In the genomic region with DNA sequence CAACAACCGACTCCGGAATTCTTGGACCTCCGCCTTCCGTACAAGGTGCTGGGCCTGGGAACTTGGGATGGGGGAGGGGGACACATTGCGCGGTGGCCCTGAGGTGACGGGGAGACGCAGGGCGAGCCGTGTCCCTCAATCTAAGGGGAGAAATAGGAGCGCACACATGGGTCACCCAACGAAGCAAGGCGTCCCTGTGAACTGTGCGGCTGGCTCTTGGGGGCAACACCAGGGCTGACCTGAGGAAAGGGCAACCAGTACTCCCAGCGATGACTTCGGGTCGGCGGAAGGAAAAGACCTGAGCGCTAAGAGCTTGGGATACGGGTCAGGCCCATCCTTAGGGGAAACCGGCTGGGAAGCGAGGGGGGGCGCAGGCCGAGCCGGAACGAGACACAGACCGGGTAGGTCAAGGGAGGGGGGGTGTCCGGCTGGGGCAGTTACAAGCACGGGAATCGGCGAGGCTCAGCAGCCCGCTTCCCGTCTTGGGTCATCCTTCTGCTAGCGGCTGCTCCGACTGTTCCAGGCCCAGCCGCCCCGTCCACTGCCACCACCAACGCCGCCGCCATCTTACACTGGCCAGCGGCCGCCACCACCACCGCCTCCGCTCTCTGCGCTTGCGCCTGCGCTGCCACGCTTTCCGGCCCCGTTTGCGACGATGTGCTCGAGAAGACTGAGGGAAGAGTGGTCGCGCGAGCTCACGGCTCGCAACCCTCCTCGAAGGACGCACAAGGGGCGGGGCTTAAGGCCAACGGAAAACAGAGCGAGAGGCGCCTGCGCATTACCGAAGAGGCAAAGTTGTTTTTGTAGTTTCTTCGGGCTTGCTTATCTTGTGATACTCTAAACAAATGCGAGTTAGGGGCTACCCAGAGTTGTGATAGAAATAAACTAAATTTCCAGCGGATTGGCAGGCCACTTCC, we compare ENCODE assay signal across 1 cellular context.
TF ChIP-seq lines count a peak whose summit lies in the region.

TSS of gene DCAF8 (minus strand) at position 672 of the 917 bp plus-strand sequence. CDS start 18,541 bp downstream, outside the sequence.

TF ChIP-seq in WTC11, 78 proteins besides CTCF, POLR2A, EP300 and RAD21 (continued from another document):
- TF ChIP-seq ZSCAN18 (CRISPR knock-in tag; IDR thresholded peaks at IDR 0.05) (no peak), CREM (CRISPR knock-in tag; IDR thresholded peaks at IDR 0.05) (peak; percentile 37; the same call in 1 of the 2 replicates), TEAD4 (CRISPR knock-in tag; IDR thresholded peaks at IDR 0.05) (no peak), NFATC4 (CRISPR knock-in tag; IDR thresholded peaks at IDR 0.05) (no peak), FOXJ3 (CRISPR knock-in tag; IDR thresholded peaks at IDR 0.05; ENCODE audit: borderline replicate concordance) (no peak), ELF4 (CRISPR knock-in tag; IDR thresholded peaks at IDR 0.05; ENCODE audit: low read depth) (no peak), JAZF1 (CRISPR knock-in tag; IDR thresholded peaks at IDR 0.05) (no peak)
- TF ChIP-seq, protein P1, sequence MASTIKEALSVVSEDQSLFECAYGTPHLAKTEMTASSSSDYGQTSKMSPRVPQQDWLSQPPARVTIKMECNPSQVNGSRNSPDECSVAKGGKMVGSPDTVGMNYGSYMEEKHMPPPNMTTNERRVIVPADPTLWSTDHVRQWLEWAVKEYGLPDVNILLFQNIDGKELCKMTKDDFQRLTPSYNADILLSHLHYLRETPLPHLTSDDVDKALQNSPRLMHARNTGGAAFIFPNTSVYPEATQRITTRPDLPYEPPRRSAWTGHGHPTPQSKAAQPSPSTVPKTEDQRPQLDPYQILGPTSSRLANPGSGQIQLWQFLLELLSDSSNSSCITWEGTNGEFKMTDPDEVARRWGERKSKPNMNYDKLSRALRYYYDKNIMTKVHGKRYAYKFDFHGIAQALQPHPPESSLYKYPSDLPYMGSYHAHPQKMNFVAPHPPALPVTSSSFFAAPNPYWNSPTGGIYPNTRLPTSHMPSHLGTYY (CRISPR knock-in tag; IDR thresholded peaks at IDR 0.05) = no peak
